In the genomic region with DNA sequence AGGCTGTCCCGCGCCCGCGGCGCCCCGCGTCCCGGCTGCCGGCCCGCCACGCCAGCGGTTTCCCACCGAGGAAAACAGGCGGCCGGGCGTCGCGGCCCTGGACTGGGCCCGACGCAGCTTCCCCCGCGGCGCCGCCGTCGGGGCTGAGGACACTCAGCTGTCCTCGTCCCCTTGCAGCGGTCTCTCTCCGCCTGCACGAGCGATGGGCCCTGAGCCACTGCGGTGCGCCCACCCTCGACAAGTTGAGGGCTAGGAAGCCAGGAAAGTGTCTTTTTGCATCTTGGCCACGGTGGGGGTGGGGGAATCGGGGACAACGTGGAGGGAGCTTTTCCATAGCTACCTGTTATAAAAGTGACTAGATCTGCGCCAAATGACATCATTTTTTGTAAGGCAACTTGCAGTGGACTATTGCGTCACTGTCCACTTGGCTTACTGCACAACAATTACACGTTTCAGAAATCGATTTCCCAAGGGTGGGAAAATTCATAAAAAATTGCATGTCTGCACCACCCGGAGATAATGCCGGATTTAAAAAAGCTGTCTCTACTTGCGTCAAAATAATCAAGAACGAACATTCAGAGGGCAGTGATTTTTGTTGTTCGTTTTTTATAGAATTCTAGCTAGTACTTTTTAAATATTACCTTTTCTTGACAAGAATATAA, we compare ENCODE assay signal across 8 cellular contexts. TPM values are rescaled to one million over a fixed set of nuclear protein-coding genes. Genes with fewer than 3 reads are reported as not detected.
DNase-seq lines count a peak whose midpoint lies in the region; ATAC-seq and TF ChIP-seq lines count a peak whose summit lies in the region.

No MANE protein-coding gene starts in this region.

- peak overlapping the region; percentile 86 for H3K4me3 Mint-ChIP-seq in CD4-positive, alpha-beta T cell

- peak overlapping the region; percentile 89 for H3K56ac ChIP-seq in mesendoderm (ENCODE audit: low read length)

- no peaks in the 10 kb centered on the region for H3K79me1 ChIP-seq in mesendoderm (ENCODE audit: low read length)

- H4K5ac ChIP-seq in mesendoderm (ENCODE audit: low read length), result no peak overlapping the region

- H2BK15ac ChIP-seq in mesendoderm (replicated peaks; ENCODE audit: low read depth), result no peak overlapping the region

- peak overlapping the region; percentile 74 for H3K27ac ChIP-seq in CD4-positive, alpha-beta T cell (ENCODE audit: low read depth, low read length)
- H3K27ac ChIP-seq in PC-9, result peak overlapping the region; percentile 96
- H3K27ac ChIP-seq in mesendoderm (ENCODE audit: low read depth, low read length), result peak overlapping the region; percentile 87
- peak overlapping the region; percentile 96 to 98 (median 97) for H3K27ac ChIP-seq in tibial nerve

- no peaks in the 10 kb centered on the region; the same call in 1 of the 2 replicates for H3F3A ChIP-seq in PC-9 (ENCODE audit: insufficient read depth, low read depth)

- no peak overlapping the region for H2AK5ac ChIP-seq in mesendoderm (ENCODE audit: low read length)

- H4K20me1 ChIP-seq in PC-9 (ENCODE audit: insufficient read depth), result no peaks in the 10 kb centered on the region

- H3K4me2 ChIP-seq in PC-9, result peak overlapping the region; percentile 94
- H3K4me2 ChIP-seq in mesendoderm (ENCODE audit: low read length), result peak overlapping the region; percentile 70

- H2BK5ac ChIP-seq in mesendoderm (ENCODE audit: low read length), result no peak overlapping the region

- H3K23ac ChIP-seq in mesendoderm (ENCODE audit: low read length), result no peak overlapping the region

- peak overlapping the region; percentile 94 for H3K27ac Mint-ChIP-seq in CD4-positive, alpha-beta T cell

- no peaks in the 10 kb centered on the region for H3K9me3 ChIP-seq in CD4-positive, alpha-beta T cell (ENCODE audit: control insufficient read depth, low read length)
- no peaks in the 10 kb centered on the region for H3K9me3 ChIP-seq in PC-9 (ENCODE audit: insufficient read depth, low read depth)
- H3K9me3 ChIP-seq in tibial nerve, result no peaks in the 10 kb centered on the region

- H3K9me2 ChIP-seq in PC-9 (ENCODE audit: insufficient read depth), result no peaks in the 10 kb centered on the region

- WGBS in mesendoderm (ENCODE audit: extremely low coverage, insufficient coverage, low lambda C conversion rate), result no CpG with 5 or more reads among the region's 46 CpGs
- WGBS in tibial nerve, 2 donors, result 1 to 35% methylated on average over 10 to 34 of the region's 46 CpGs

- no peak overlapping the region for H2BK120ac ChIP-seq in mesendoderm (ENCODE audit: low read depth, low read length)

- TF ChIP-seq CTCF in CD4-positive, alpha-beta T cell (IDR thresholded peaks at IDR 0.05), result no peak
- no peak for TF ChIP-seq CTCF in PC-9 (conservative IDR thresholded peaks at IDR 0.05)
- TF ChIP-seq CTCF in tibial nerve (IDR thresholded peaks at IDR 0.05), result no peak

- H3K79me2 ChIP-seq in PC-9 (ENCODE audit: low read depth), result peaks cover 30% of the 10 kb centered on the region
- no peaks in the 10 kb centered on the region for H3K79me2 ChIP-seq in mesendoderm (ENCODE audit: control insufficient read depth, insufficient read depth, low read length)

- DNase-seq in CD4-positive, alpha-beta T cell, result peak in 1 of 10 experiments; percentile 11
- DNase-seq in PC-9, result peak in 1 of 2 experiments; percentile 50
- DNase-seq in dermis blood vessel endothelial cell, result peak; percentile 64
- DNase-seq in mesendoderm, result peak; percentile 70
- DNase-seq in tibial nerve (ENCODE audit: low spot score in 2 of 2), result peak; percentile 14 to 47
- no peak for DNase-seq in Kasumi-1 (lab: John Stamatoyannopoulos, UW)

- peaks cover 22% of the 10 kb centered on the region for H3K4me1 Mint-ChIP-seq in CD4-positive, alpha-beta T cell (ENCODE audit: low read depth)

- peaks cover 14% of the 10 kb centered on the region for H3K36me3 Mint-ChIP-seq in CD4-positive, alpha-beta T cell (ENCODE audit: low read depth)

- H3K4me3 ChIP-seq in PC-9 (peak overlapping the region; percentile 82), mesendoderm (ENCODE audit: low read length) (peak overlapping the region; percentile 44), tibial nerve (peak overlapping the region; percentile 74 to 84 (median 80))

- no peak overlapping the region for H4K8ac ChIP-seq in mesendoderm (ENCODE audit: low read depth, low read length)

- peak in 1 of 2 donors; percentile 42 for TF ChIP-seq EP300 in tibial nerve (IDR thresholded peaks at IDR 0.05)

- no peaks in the 10 kb centered on the region for H3K27me3 Mint-ChIP-seq in CD4-positive, alpha-beta T cell

- intact Hi-C loops in CD4-positive, alpha-beta T cell (cut with DNase I, micrococcal nuclease), result loop anchor here (2.0 to 10.0 kb wide), 4 partner anchors 29 to 241 kb away; a partner anchor contains a TSS
- intact Hi-C loops in PC-9 (cut with micrococcal nuclease; ENCODE audit: unreplicated experiment), result loop anchor here (1.0 to 5.0 kb wide), 3 partner anchors 28 to 126 kb away; a partner anchor contains a TSS

- H3K27me3 ChIP-seq in CD4-positive, alpha-beta T cell (ENCODE audit: control insufficient read depth, insufficient read depth, low read length), result no peaks in the 10 kb centered on the region
- no peaks in the 10 kb centered on the region for H3K27me3 ChIP-seq in PC-9 (ENCODE audit: insufficient read depth, low read depth)
- H3K27me3 ChIP-seq in mesendoderm (ENCODE audit: insufficient read depth, low read length, poor library complexity), result no peaks in the 10 kb centered on the region
- peaks cover 0 to 6% of the 10 kb centered on the region in 2 donors for H3K27me3 ChIP-seq in tibial nerve

- peak overlapping the region; percentile 76 for H3K18ac ChIP-seq in mesendoderm (ENCODE audit: low read length)

- CTCF ChIA-PET in CD4-positive, alpha-beta T cell (lab: Charles Lee), result interaction anchor here (1.2 to 3.5 kb wide), 4 partner anchors 29 to 243 kb away, joined by 3 to 41 read pairs (median 10); a partner anchor contains a TSS
- CTCF ChIA-PET in PC-9 (lab: Charles Lee), result interaction anchor here (1.2 to 2.0 kb wide), 2 partner anchors 26 to 28 kb away, joined by 3 to 20 read pairs; no protein-coding TSS in a partner anchor

- BruUV-seq in PC-9 (replicated peaks; lab: Mats Ljungman, UMichigan), result TSS peak; percentile 87

- H2AFZ ChIP-seq in PC-9, result peak overlapping the region; percentile 82; the same call in 1 of the 2 replicates

- H3K9ac ChIP-seq in mesendoderm (ENCODE audit: low read length), result peak overlapping the region; percentile 79

- H3K36me3 ChIP-seq in PC-9 (ENCODE audit: low read depth) (no peaks in the 10 kb centered on the region), mesendoderm (ENCODE audit: control insufficient read depth, insufficient read depth, low read length) (no peaks in the 10 kb centered on the region), tibial nerve (no peaks in the 10 kb centered on the region)

- peak; percentile 36 for ATAC-seq in CD4-positive, alpha-beta T cell (ENCODE audit: poor library complexity)
- ATAC-seq in GM19025 (IDR thresholded peaks at IDR 0.05; ENCODE audit: low read depth, unreplicated experiment), result peak; percentile 28
- ATAC-seq in HG03175 (IDR thresholded peaks at IDR 0.05; ENCODE audit: unreplicated experiment), result peak; percentile 22

- H3K9me3 Mint-ChIP-seq in CD4-positive, alpha-beta T cell, result no peaks in the 10 kb centered on the region

- peak overlapping the region; percentile 20 for H3K4ac ChIP-seq in mesendoderm (ENCODE audit: low read depth, low read length)

- H3K4me1 ChIP-seq in PC-9 (replicated peaks; ENCODE audit: insufficient read depth) (peaks cover 10% of the 10 kb centered on the region; the same call in 1 of the 2 replicates), mesendoderm (ENCODE audit: control insufficient read depth, low read depth, low read length) (no peaks in the 10 kb centered on the region), tibial nerve (no peaks in the 10 kb centered on the region)

- peak in 1 of 2 donors; percentile 53 for TF ChIP-seq POLR2A in tibial nerve (IDR thresholded peaks at IDR 0.05)

- POLR2A ChIA-PET in CD4-positive, alpha-beta T cell (lab: Charles Lee), result interaction anchor here (0.6 to 4.2 kb wide), 14 partner anchors 12 to 283 kb away, joined by 3 to 91 read pairs (median 5); a partner anchor contains a TSS
- POLR2A ChIA-PET in PC-9 (lab: Charles Lee; ENCODE audit: unreplicated experiment), result no interaction called here

RNA-seq across cellular contexts. Expression of a gene that starts 1.1 kb away (rescaled TPM):
- total RNA-seq in CD4-positive, alpha-beta T cell, result 10 to 100 TPM; 31.9 to 33.7 TPM
- total RNA-seq in PC-9 (2021) (3.5 and 3.7 TPM in 2 replicates), dermis blood vessel endothelial cell (9.4 and 10.0 TPM in 2 replicates), tibial nerve (10 to 100 TPM in 2 of 4 donors, 1 to 10 TPM in 2; 6.9 to 13.2 (median 8.9) TPM)
- polyA plus RNA-seq in mesendoderm (2013, experiment 1 of 2), result 3.3 TPM
- 3.4 TPM for polyA plus RNA-seq in mesendoderm (2013, experiment 2 of 2)

RNA-seq across cellular contexts. Expression of a gene that starts 28.9 kb away (rescaled TPM):
- total RNA-seq in CD4-positive, alpha-beta T cell, result 100 to 1,000 TPM; 197 to 202 TPM
- total RNA-seq in PC-9 (2021) (216 and 252 TPM in 2 replicates), dermis blood vessel endothelial cell (222 and 303 TPM in 2 replicates), tibial nerve (10 to 100 TPM; 62.4 to 77.2 (median 76.4) TPM)
- polyA plus RNA-seq in mesendoderm (2013, experiment 1 of 2), result 150 TPM
- polyA plus RNA-seq in mesendoderm (2013, experiment 2 of 2), result 149 TPM

Comparison
In these comparisons a context has a peak if more than half of its experiments do, and no peak if none do; other contexts are left out.
1. DNase-seq: peak in dermis blood vessel endothelial cell (single experiment), mesendoderm (single experiment) and tibial nerve (2 of 2); none in Kasumi-1 (0 of 2).
2. Peak in every context shown above with its lines, with median percentiles within 50 percentile points of each other: ATAC-seq, H3K27ac ChIP-seq and H3K4me3 ChIP-seq.